Comparison of ENCODE assay signal across 23 cellular contexts in genomic region chr17:16135461-16135860, GRCh38.
"Had no signal": no experiment of that assay in that cellular context is flagged by ENCODE, and none has a peak within 500 bp of the region (broad histone marks: within the 10 kb centered on the region; RNA-seq: fewer than 3 reads in every experiment).

No MANE protein-coding gene starts in this region.

- H3K4me1 ChIP-seq: heart left ventricle, upper lobe of left lung, vagina had no signal

- H3K4me1 Mint-ChIP-seq: activated CD4-positive, alpha-beta T cell treated with anti-CD3 and anti-CD28 coated beads for 36 hours; activated naive CD4-positive, alpha-beta T cell treated with anti-CD3 and anti-CD28 coated beads, Interleukin-2, amount 50 U/mL, for 24 hours; brain; nephron had no signal

- H3K27me3 Mint-ChIP-seq: activated CD4-positive, alpha-beta T cell treated with anti-CD3 and anti-CD28 coated beads for 36 hours; activated naive CD4-positive, alpha-beta T cell treated with anti-CD3 and anti-CD28 coated beads, Interleukin-2, amount 50 U/mL, for 24 hours; brain; T-cell had no signal

- H3K27ac Mint-ChIP-seq: activated CD4-positive, alpha-beta T cell treated with anti-CD3 and anti-CD28 coated beads for 36 hours; activated naive CD4-positive, alpha-beta T cell treated with anti-CD3 and anti-CD28 coated beads, Interleukin-2, amount 50 U/mL, for 24 hours; brain; nephron; T-cell; T-helper 2 cell treated with Interferon-gamma antibody and Interleukin-4, amounts not matched to agents 5 μg/mL and 100 μg/mL, for 36 hours had no signal

- H3K9me3 Mint-ChIP-seq: activated naive CD4-positive, alpha-beta T cell treated with anti-CD3 and anti-CD28 coated beads, Interleukin-2, amount 50 U/mL, for 24 hours; brain; nephron; T-cell; T-helper 2 cell treated with Interferon-gamma antibody and Interleukin-4, amounts not matched to agents 5 μg/mL and 100 μg/mL, for 36 hours had no signal

- H3K27me3 ChIP-seq: cardiac muscle cell, heart left ventricle, neutrophil, right lobe of liver, upper lobe of left lung, vagina had no signal

- H3K27ac ChIP-seq: cardiac muscle cell, heart left ventricle, neutrophil, right lobe of liver, upper lobe of left lung, vagina had no signal

- DNase-seq: activated CD4-positive, alpha-beta T cell treated with anti-CD3 and anti-CD28 coated beads for 36 hours; activated CD4-positive, alpha-beta T cell treated with anti-CD3 and anti-CD28 coated beads, Interleukin-2, amount 50 U/mL, for 48 hours; activated CD4-positive, CD25-positive, alpha-beta regulatory T cell; activated CD8-positive, alpha-beta memory T cell treated with anti-CD3 and anti-CD28 coated beads for 24 hours; activated gamma-delta T cell treated with Interleukin-2 at 50 U/mL for 16 hours; anterior cingulate cortex; foreskin fibroblast; heart left ventricle; kidney glomerular epithelial cell; right lobe of liver; stimulated activated CD4-positive, alpha-beta T cell treated with anti-CD3 and anti-CD28 coated beads, Interleukin-2, amount 100 ng/mL, for 48 hours; stimulated activated naive CD4-positive, alpha-beta T cell treated with Interleukin-2 at 50 U/mL for 16 hours; T-cell; upper lobe of left lung had no signal

- FAIRE-seq: endothelial cell of umbilical vein had no signal

- H3K36me3 Mint-ChIP-seq: activated naive CD4-positive, alpha-beta T cell treated with anti-CD3 and anti-CD28 coated beads, Interleukin-2, amount 50 U/mL, for 24 hours had no signal

- H3K9me3 ChIP-seq: heart left ventricle, neutrophil, right lobe of liver, upper lobe of left lung, vagina had no signal

- H3K4me3 Mint-ChIP-seq: activated CD4-positive, alpha-beta T cell treated with anti-CD3 and anti-CD28 coated beads for 36 hours; activated naive CD4-positive, alpha-beta T cell treated with anti-CD3 and anti-CD28 coated beads, Interleukin-2, amount 50 U/mL, for 24 hours; brain; nephron; T-cell; T-helper 2 cell treated with Interferon-gamma antibody and Interleukin-4, amounts not matched to agents 5 μg/mL and 100 μg/mL, for 36 hours had no signal

- H3K4me3 ChIP-seq: cardiac muscle cell, heart left ventricle, lung, right lobe of liver, upper lobe of left lung, vagina had no signal
